Comparison of ENCODE assay signal across 16 cellular contexts in genomic region chr15:82613764-82614163, GRCh38. TPM values are rescaled to one million over a fixed set of nuclear protein-coding genes. Genes with fewer than 3 reads are reported as not detected.
"Had no signal": no experiment of that assay in that cellular context is flagged by ENCODE, and none has a peak within 500 bp of the region (broad histone marks: within the 10 kb centered on the region; RNA-seq: fewer than 3 reads in every experiment).

No MANE protein-coding gene starts in this region.

- H3K9me3 ChIP-seq: adrenal gland, breast epithelium, left lung, right lobe of liver, suprapubic skin had no signal

- H3K27ac ChIP-seq: adrenal gland, left lung, right lobe of liver, suprapubic skin, WERI-Rb-1 had no signal

- H3K27me3 ChIP-seq: adrenal gland, breast epithelium, left lung, right lobe of liver, suprapubic skin had no signal

- ATAC-seq: effector memory CD8-positive, alpha-beta T cell; left lung; stimulated activated naive CD8-positive, alpha-beta T cell treated with anti-CD3 and anti-CD28 coated beads, Interleukin-15, amount 100 ng/mL, for 72 hours had no signal

- H3K4me1 ChIP-seq: adrenal gland, breast epithelium, left lung, right lobe of liver, suprapubic skin had no signal

- DNase-seq: activated CD4-positive, alpha-beta T cell treated with anti-CD3 and anti-CD28 coated beads, Interleukin-2, amount 50 U/mL, for 48 hours; activated gamma-delta T cell; adrenal gland; effector memory CD8-positive, alpha-beta T cell; foreskin melanocyte; left lung; right lobe of liver; small intestine; stimulated activated CD4-positive, alpha-beta T cell treated with anti-CD3 and anti-CD28 coated beads, Interleukin-15, amount 100 ng/mL, for 24 hours; stimulated activated CD4-positive, alpha-beta T cell treated with anti-CD3 and anti-CD28 coated beads, Interleukin-2, amount 100 ng/mL, for 48 hours; stimulated activated naive CD8-positive, alpha-beta T cell treated with anti-CD3 and anti-CD28 coated beads, Interleukin-15, amount 100 ng/mL, for 72 hours; T-helper 2 cell; trophoblast cell; WERI-Rb-1 had no signal

- H3K36me3 ChIP-seq: adrenal gland, breast epithelium, left lung, right lobe of liver, suprapubic skin, WERI-Rb-1 had no signal

- H3K4me3 ChIP-seq: adrenal gland, breast epithelium, left lung, right lobe of liver, suprapubic skin had no signal

RNA-seq across cellular contexts. Expression of gene CPEB1, which starts 33.4 kb away (rescaled TPM):
- total RNA-seq: right lobe of liver had no signal
